ENCODE assay signal across 9 cellular contexts in the genomic region with DNA sequence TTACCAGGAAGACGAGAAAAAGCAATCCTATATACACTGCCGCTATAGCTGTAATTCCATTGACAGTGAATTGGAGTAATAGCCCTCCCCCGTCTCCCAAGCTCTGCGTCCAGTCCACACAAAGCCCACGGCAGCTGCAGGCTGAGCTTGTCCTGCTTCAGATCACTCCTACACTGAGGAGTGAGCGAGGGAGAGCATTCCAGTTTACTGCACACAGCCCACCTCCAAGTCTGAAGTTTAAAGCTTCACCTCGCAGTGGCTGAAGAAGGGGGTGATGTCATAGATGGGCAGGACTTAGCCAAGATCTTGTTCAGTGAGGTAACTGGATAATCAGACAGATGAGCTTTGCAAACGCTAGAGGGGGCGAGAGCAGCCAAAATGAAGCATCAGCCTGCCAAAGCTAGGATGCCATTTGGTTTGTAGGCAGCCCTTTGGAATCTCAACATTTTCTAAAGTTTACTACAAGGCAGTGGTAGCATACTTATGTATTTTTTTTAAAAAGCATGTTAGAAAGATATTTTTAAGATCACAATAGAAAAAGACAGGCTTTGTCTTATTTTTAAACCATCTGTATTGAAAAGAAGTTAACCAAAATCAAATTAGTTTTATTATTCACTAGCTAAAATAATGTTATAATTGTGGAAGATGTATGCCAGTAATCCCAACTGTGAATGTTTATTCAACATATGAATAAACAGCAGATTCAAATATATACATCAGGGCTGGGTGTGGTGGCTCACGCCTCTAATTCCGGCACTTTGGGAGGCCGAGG. TPM values are rescaled to one million over a fixed set of nuclear protein-coding genes. Genes with fewer than 3 reads are reported as not detected.
A peak's percentile ranks its signal among the peaks of the same experiment; 100 is the strongest.
DNase-seq lines count a peak whose midpoint lies in the region; ATAC-seq and TF ChIP-seq lines count a peak whose summit lies in the region.
"Had no signal": no experiment of that assay in that cellular context is flagged by ENCODE, and none has a peak within 500 bp of the region (broad histone marks: within the 10 kb centered on the region; RNA-seq: fewer than 3 reads in every experiment).

A gene (minus strand): TSS at position 213 of the 772 bp plus-strand sequence. CDS start 10,106 bp downstream, outside the sequence.

- H3K27ac Mint-ChIP-seq in T-helper 17 cell, result no peak within 1 kb of the TSS
- H3K27ac Mint-ChIP-seq: T-cell had no signal

- H3K4me3 Mint-ChIP-seq in T-helper 17 cell, result no peak within 1 kb of the TSS
- H3K4me3 Mint-ChIP-seq: T-cell had no signal

- no peaks in the 10 kb centered on the region for H3K27me3 ChIP-seq in muscle layer of colon (ENCODE audit: control insufficient read depth in 1 of 2, insufficient read depth in 2 of 2, low read length in 2 of 2)

- ATAC-seq in GM18858 (IDR thresholded peaks at IDR 0.05; ENCODE audit: unreplicated experiment) (peak; percentile 97), HG03025 (IDR thresholded peaks at IDR 0.05; ENCODE audit: low FRiP score, unreplicated experiment) (peak; percentile 81), T-helper 17 cell (peak; percentile 14)

- H3K9me3 ChIP-seq in T-helper 17 cell (ENCODE audit: control insufficient read depth, low read length, poor library complexity, severe bottlenecking) (no peaks in the 10 kb centered on the region), muscle layer of colon (ENCODE audit: low read length) (no peaks in the 10 kb centered on the region)

- no peaks in the 10 kb centered on the region for H3K4me1 ChIP-seq in muscle layer of colon (ENCODE audit: insufficient read depth, low read length)

- no peaks in the 10 kb centered on the region for H3K4me1 Mint-ChIP-seq in T-helper 17 cell
- H3K4me1 Mint-ChIP-seq: T-cell had no signal

- H3K27me3 Mint-ChIP-seq in T-helper 17 cell, result no peaks in the 10 kb centered on the region
- H3K27me3 Mint-ChIP-seq: T-cell had no signal

- H3K27ac ChIP-seq in muscle layer of colon (ENCODE audit: low read depth, low read length), result peak within 1 kb of the TSS; percentile 12

- H3K36me3 ChIP-seq in muscle layer of colon (ENCODE audit: insufficient read depth, low read length), result no peaks in the 10 kb centered on the region

- peak; percentile 90 for DNase-seq in AG09319 (ENCODE audit: extremely low read depth, low read depth)
- peak; percentile 95 for DNase-seq in NCI-H146 treated with DMSO at 0.1 percent for 48 hours (lab: John Stamatoyannopoulos, UW; ENCODE audit: unreplicated experiment)
- DNase-seq in T-helper 17 cell, result no peak
- peak; percentile 98 for DNase-seq in fibroblast of peridontal ligament (ENCODE audit: extremely low read depth)
- DNase-seq in GF-D8 (lab: John Stamatoyannopoulos, UW), result no peak
- DNase-seq: T-cell had no signal

- TF ChIP-seq CTCF in AG09319 (IDR thresholded peaks at IDR 0.05; ENCODE audit: low read depth, low read length), result peak; percentile 81

- peak within 1 kb of the TSS; percentile 22 to 72 for H3K4me3 ChIP-seq in muscle layer of colon (ENCODE audit: low read depth in 1 of 2, low read length in 2 of 2)

- H3K9ac ChIP-seq in muscle layer of colon (ENCODE audit: low read length), result peak within 1 kb of the TSS; percentile 75

- no peaks in the 10 kb centered on the region for H3K36me3 Mint-ChIP-seq in T-helper 17 cell (ENCODE audit: low read depth)
- H3K36me3 Mint-ChIP-seq: T-cell had no signal

RNA-seq across cellular contexts. Expression of the gene that starts here (rescaled TPM):
- not detected for total RNA-seq in T-helper 17 cell

Comparison
In these comparisons a context has a peak if more than half of its experiments do, and no peak if none do; other contexts are left out.
1. Peak in ATAC-seq in T-helper 17 cell; RNA of the gene not detected or under 1 TPM.
2. DNase-seq: peak in AG09319 (single experiment), NCI-H146 treated with DMSO at 0.1 percent for 48 hours (single experiment) and fibroblast of peridontal ligament (single experiment); none in T-helper 17 cell (0 of 3) and GF-D8 (single experiment).
3. ATAC-seq: peak in every context shown above with its lines; median percentile 97 in GM18858; 81 in HG03025; 14 in T-helper 17 cell.